Comparison of ENCODE assay signal across 8 cellular contexts in the genomic region with DNA sequence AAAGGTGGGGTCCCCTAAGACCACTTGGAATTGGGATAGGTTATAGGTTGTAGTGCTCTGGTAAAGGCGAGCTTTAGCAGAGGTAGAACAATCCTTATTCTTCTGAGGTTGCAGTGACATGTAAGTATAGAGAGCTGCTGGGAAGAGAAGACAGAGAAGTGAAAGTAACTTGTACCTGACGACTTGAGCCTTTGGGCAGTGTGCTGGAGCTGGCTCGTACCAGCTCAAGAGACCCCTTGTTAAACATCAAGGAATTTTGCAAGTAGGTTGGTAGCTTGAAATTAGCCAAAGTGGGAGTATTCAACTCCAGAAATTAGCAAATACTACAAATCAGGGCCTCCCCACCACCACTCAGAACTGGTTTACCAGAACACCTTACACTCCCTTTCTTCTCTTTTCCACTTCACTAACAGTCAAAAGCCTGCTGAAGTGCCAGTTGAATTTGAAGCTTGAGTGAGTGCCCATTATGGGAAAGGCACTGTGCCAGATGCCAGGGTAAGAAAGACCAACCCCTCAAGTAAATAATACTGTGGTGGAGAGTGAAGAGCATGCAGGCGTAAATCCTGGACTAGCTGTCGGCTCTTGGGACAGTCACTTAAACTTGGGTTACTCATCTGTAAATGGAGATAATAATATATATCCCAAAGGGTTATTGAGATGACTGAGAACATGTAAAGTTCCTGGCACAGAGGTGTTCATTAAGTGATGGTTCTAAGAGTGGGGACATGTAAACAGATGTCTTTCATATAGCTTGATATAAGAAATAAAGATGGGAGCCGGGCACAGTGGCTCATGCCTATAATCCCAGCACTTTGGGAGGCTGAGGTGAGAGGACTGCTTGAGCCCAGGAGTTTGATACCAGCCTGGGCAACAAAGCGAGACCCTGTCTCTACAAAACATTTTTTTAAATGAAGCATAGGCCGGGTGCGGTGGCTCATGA. TPM values are rescaled to one million over a fixed set of nuclear protein-coding genes. Genes with fewer than 3 reads are reported as not detected.
A peak's percentile ranks its signal among the peaks of the same experiment; 100 is the strongest.
DNase-seq lines count a peak whose midpoint lies in the region; ATAC-seq and TF ChIP-seq lines count a peak whose summit lies in the region.

No MANE protein-coding gene starts in this region.

- no peaks in the 10 kb centered on the region for H3K36me3 ChIP-seq in RWPE2 (ENCODE audit: low read depth)

- H3K4me3 ChIP-seq in RWPE2 (ENCODE audit: severe bottlenecking) = no peak overlapping the region

- H3K27me3 Mint-ChIP-seq in IgD-negative memory B cell = no peaks in the 10 kb centered on the region

- H3K4me1 ChIP-seq in RWPE2 (ENCODE audit: insufficient read depth, poor library complexity, severe bottlenecking) = peaks cover 13% of the 10 kb centered on the region

- H3K4me1 Mint-ChIP-seq in IgD-negative memory B cell = peaks cover 5 to 14% (median 13%) of the 10 kb centered on the region in 3 donors

- H3K36me3 Mint-ChIP-seq in IgD-negative memory B cell = peaks cover 5% of the 10 kb centered on the region

- no peaks in the 10 kb centered on the region for H3K27me3 ChIP-seq in RWPE2 (ENCODE audit: insufficient read depth, poor library complexity, severe bottlenecking)

- ATAC-seq in GM18873 (IDR thresholded peaks at IDR 0.05; ENCODE audit: low FRiP score, unreplicated experiment) (peak; percentile 55), RWPE2 (ENCODE audit: low read depth) (no peak)

- in situ Hi-C loops in ACHN (cut with HindIII; ENCODE audit: low pct_ligation_motif_present, low pct_unique_long_range_greater_than_20kb, low sequenced_read_pairs) = no loop called here

- H3K9me3 Mint-ChIP-seq in IgD-negative memory B cell = no peaks in the 10 kb centered on the region

- TF ChIP-seq CTCF in RWPE2 (IDR thresholded peaks at IDR 0.05; ENCODE audit: poor library complexity, severe bottlenecking) = no peak

- H3K4me3 Mint-ChIP-seq in IgD-negative memory B cell = peak overlapping the region; percentile 54 to 96 (median 88)

- no peaks in the 10 kb centered on the region for H3K9me3 ChIP-seq in RWPE2 (ENCODE audit: severe bottlenecking)

- peak overlapping the region in 1 of 3 donors; percentile 92 for H3K27ac Mint-ChIP-seq in IgD-negative memory B cell

- peak; percentile 96 for DNase-seq in ACHN
- DNase-seq in RWPE2 (ENCODE audit: low spot score) = no peak
- DNase-seq in kidney glomerular epithelial cell (lab: John Stamatoyannopoulos, UW) = peak; percentile 91
- no peak for DNase-seq in iPS-NIHi7 (ENCODE audit: extremely low spot score)
- DNase-seq in H4 (ENCODE audit: low spot score) = no peak
- no peak for DNase-seq in activated naive CD4-positive, alpha-beta T cell (lab: John Stamatoyannopoulos, UW)

- peak overlapping the region; percentile 15 for H3K27ac ChIP-seq in RWPE2 (ENCODE audit: poor library complexity, severe bottlenecking)

RNA-seq across cellular contexts. Expression of gene EID3, which starts 27.1 kb away (rescaled TPM):
- 4.9 TPM for polyA plus RNA-seq in IgD-negative memory B cell
- 0.66 and 1.2 TPM in 2 replicates for total RNA-seq in H4 (2014; rRNA removed; shearing (Covaris generic))

Comparison
In these comparisons a context has a peak if more than half of its experiments do, and no peak if none do; other contexts are left out.
1. DNase-seq: peak in ACHN (single experiment) and kidney glomerular epithelial cell (single experiment); none in RWPE2 (single experiment), iPS-NIHi7 (single experiment), H4 (single experiment) and activated naive CD4-positive, alpha-beta T cell (0 of 4).